In the genomic region with DNA sequence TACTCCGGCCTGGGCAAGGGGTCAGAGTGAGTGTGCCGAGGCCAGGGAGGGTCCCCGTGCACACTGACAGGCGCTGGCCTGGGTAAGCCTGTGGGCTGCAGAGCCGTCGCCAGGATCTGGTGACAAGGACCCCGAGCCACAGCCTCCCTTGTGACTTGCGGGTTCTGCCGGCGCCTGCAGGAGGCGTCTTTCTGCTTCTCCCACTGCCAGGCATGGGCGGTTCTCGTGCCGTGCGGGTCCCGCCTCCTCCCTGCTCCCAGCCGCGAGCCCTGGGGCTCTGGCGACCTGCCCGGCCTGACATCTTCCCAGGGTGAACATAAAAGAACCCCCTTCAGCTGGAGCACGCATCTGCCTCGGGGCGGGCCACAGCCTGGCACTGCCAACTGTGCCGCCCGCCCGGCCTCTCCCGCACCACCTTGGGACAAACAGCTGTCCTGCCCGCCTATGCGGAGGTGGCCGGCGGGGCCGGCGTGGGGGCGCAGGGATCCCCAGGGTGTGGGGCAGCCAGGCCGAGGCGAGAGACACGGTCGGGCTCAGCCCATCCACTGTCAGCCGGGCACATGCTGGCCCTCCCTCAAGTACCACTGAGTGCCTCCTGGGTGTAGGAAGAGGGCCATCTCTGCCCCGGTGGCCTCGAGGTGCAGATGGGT, we compare ENCODE assay signal across 8 cellular contexts. TPM values are rescaled to one million over a fixed set of nuclear protein-coding genes. Genes with fewer than 3 reads are reported as not detected.
DNase-seq lines count a peak whose midpoint lies in the region; ATAC-seq and TF ChIP-seq lines count a peak whose summit lies in the region.

No MANE protein-coding gene starts in this region.

- DNase-seq in AG04450 (ENCODE audit: low read depth, low spot score), result no peak
- peak; percentile 41 for DNase-seq in GOT3 (lab: John Stamatoyannopoulos, UW)
- peak; percentile 58 for DNase-seq in NCI-H2227 treated with DMSO at 0.1 percent for 48 hours (lab: John Stamatoyannopoulos, UW)
- peak; percentile 87 for DNase-seq in activated CD4-positive, alpha-beta T cell treated with anti-CD3 and anti-CD28 coated beads for 36 hours
- DNase-seq in chondrocyte (ENCODE audit: low spot score), result no peak
- DNase-seq in stimulated activated effector memory CD8-positive, alpha-beta T cell treated with anti-CD3 and anti-CD28 coated beads, Interleukin-12 subunit alpha, Interleukin-12 subunit beta, amount 100 ng/mL, for 72 hours (ENCODE audit: low spot score in 2 of 2), result peak in 1 of 2 donors; percentile 75
- DNase-seq in omental fat pad (ENCODE audit: low spot score), result no peak

- H3K36me3 Mint-ChIP-seq in activated CD4-positive, alpha-beta T cell treated with anti-CD3 and anti-CD28 coated beads for 36 hours (ENCODE audit: low read depth), result no peaks in the 10 kb centered on the region
- H3K36me3 Mint-ChIP-seq in chondrocyte (ENCODE audit: low read depth), result no peaks in the 10 kb centered on the region
- H3K36me3 Mint-ChIP-seq in stimulated activated effector memory CD8-positive, alpha-beta T cell treated with anti-CD3 and anti-CD28 coated beads, Interleukin-12 subunit alpha, Interleukin-12 subunit beta, amount 100 ng/mL, for 72 hours, result peaks cover 7% of the 10 kb centered on the region

- POLR2A ChIA-PET in AG04450 (lab: Yijun Ruan, JAX), result interaction anchor here (1.5 kb wide), 1 partner anchor 13 kb away, joined by 3 read pairs; no protein-coding TSS in a partner anchor
- POLR2A ChIA-PET in activated CD4-positive, alpha-beta T cell treated with anti-CD3 and anti-CD28 coated beads for 36 hours (lab: Charles Lee), result interaction anchor here (0.6 kb wide), 1 partner anchor 15 kb away, joined by 3 read pairs; no protein-coding TSS in a partner anchor

- peaks cover 19% of the 10 kb centered on the region for H3K27me3 Mint-ChIP-seq in activated CD4-positive, alpha-beta T cell treated with anti-CD3 and anti-CD28 coated beads for 36 hours
- H3K27me3 Mint-ChIP-seq in chondrocyte (ENCODE audit: low read depth), result peaks cover 10% of the 10 kb centered on the region

- peak; percentile 77 for ATAC-seq in activated CD4-positive, alpha-beta T cell treated with anti-CD3 and anti-CD28 coated beads for 36 hours
- ATAC-seq in stimulated activated effector memory CD8-positive, alpha-beta T cell treated with anti-CD3 and anti-CD28 coated beads, Interleukin-12 subunit alpha, Interleukin-12 subunit beta, amount 100 ng/mL, for 72 hours, result peak; percentile 68
- no peak for ATAC-seq in omental fat pad (ENCODE audit: low FRiP score)

- no peak overlapping the region for H3K9ac ChIP-seq in liver (ENCODE audit: low read depth in 1 of 2, low read length in 2 of 2)

- H3K9me3 Mint-ChIP-seq in activated CD4-positive, alpha-beta T cell treated with anti-CD3 and anti-CD28 coated beads for 36 hours (ENCODE audit: low read depth), result no peaks in the 10 kb centered on the region
- no peaks in the 10 kb centered on the region for H3K9me3 Mint-ChIP-seq in chondrocyte (ENCODE audit: low read depth)
- no peaks in the 10 kb centered on the region for H3K9me3 Mint-ChIP-seq in stimulated activated effector memory CD8-positive, alpha-beta T cell treated with anti-CD3 and anti-CD28 coated beads, Interleukin-12 subunit alpha, Interleukin-12 subunit beta, amount 100 ng/mL, for 72 hours

- TF ChIP-seq CTCF in AG04450 (IDR thresholded peaks at IDR 0.05; ENCODE audit: low read depth, low read length) (peak; percentile 66), chondrocyte (IDR thresholded peaks at IDR 0.05) (peak; percentile 81), liver (IDR thresholded peaks at IDR 0.05; ENCODE audit: low read depth, low read length, missing input control) (peak; percentile 21), omental fat pad (IDR thresholded peaks at IDR 0.05) (no peak)

- H3K4me1 Mint-ChIP-seq in activated CD4-positive, alpha-beta T cell treated with anti-CD3 and anti-CD28 coated beads for 36 hours, result peaks cover 3% of the 10 kb centered on the region
- H3K4me1 Mint-ChIP-seq in chondrocyte (ENCODE audit: low read depth), result peaks cover 14% of the 10 kb centered on the region
- peaks cover 12% of the 10 kb centered on the region for H3K4me1 Mint-ChIP-seq in stimulated activated effector memory CD8-positive, alpha-beta T cell treated with anti-CD3 and anti-CD28 coated beads, Interleukin-12 subunit alpha, Interleukin-12 subunit beta, amount 100 ng/mL, for 72 hours

- peaks cover 0 to 7% (median 2%) of the 10 kb centered on the region in 4 donors for H3K4me1 ChIP-seq in liver (ENCODE audit: control insufficient read depth in 4 of 4, insufficient read depth in 4 of 4, low read length in 3 of 4)

- 11% methylated on average over 41 of the region's 41 CpGs for WGBS in liver

- H3K9me3 ChIP-seq in AG04450 (ENCODE audit: control insufficient read depth, insufficient read depth, low read length) (no peaks in the 10 kb centered on the region; the same call in 1 of the 2 replicates), liver (ENCODE audit: control insufficient read depth in 4 of 4, low read length in 3 of 4) (no peaks in the 10 kb centered on the region)

- no peak overlapping the region for H3K4me3 Mint-ChIP-seq in activated CD4-positive, alpha-beta T cell treated with anti-CD3 and anti-CD28 coated beads for 36 hours
- H3K4me3 Mint-ChIP-seq in chondrocyte (ENCODE audit: unreplicated experiment), result no peak overlapping the region
- H3K4me3 Mint-ChIP-seq in stimulated activated effector memory CD8-positive, alpha-beta T cell treated with anti-CD3 and anti-CD28 coated beads, Interleukin-12 subunit alpha, Interleukin-12 subunit beta, amount 100 ng/mL, for 72 hours, result peak overlapping the region; percentile 34

- no peaks in the 10 kb centered on the region for H3K36me3 ChIP-seq in liver (ENCODE audit: control insufficient read depth in 4 of 4, insufficient read depth in 3 of 4, low read depth in 1 of 4, low read length in 3 of 4)

- CTCF ChIA-PET in AG04450 (lab: Charles Lee), result no interaction called here
- CTCF ChIA-PET in activated CD4-positive, alpha-beta T cell treated with anti-CD3 and anti-CD28 coated beads for 36 hours (lab: Charles Lee), result interaction anchor here (0.6 to 0.7 kb wide), 2 partner anchors 115 to 152 kb away, joined by 3 read pairs; no protein-coding TSS in a partner anchor

- H3K27me3 ChIP-seq in AG04450 (ENCODE audit: control insufficient read depth, insufficient read depth, low read length), result peaks cover 10% of the 10 kb centered on the region
- peaks cover 0 to 11% (median 2%) of the 10 kb centered on the region in 4 donors for H3K27me3 ChIP-seq in liver (ENCODE audit: control insufficient read depth in 4 of 4, insufficient read depth in 4 of 4, low read length in 3 of 4)

- intact Hi-C loops in activated CD4-positive, alpha-beta T cell treated with anti-CD3 and anti-CD28 coated beads for 36 hours (cut with DNase I, micrococcal nuclease), result loop anchor here (2.0 to 10.0 kb wide), 3 partner anchors 39 to 147 kb away; a partner anchor contains a TSS

- H3K27ac ChIP-seq in AG04450 (ENCODE audit: low read depth, low read length) (no peak overlapping the region), liver (ENCODE audit: low read depth in 1 of 2, low read length in 2 of 2) (no peak overlapping the region)

- H3K27ac Mint-ChIP-seq in activated CD4-positive, alpha-beta T cell treated with anti-CD3 and anti-CD28 coated beads for 36 hours, result no peak overlapping the region
- H3K27ac Mint-ChIP-seq in chondrocyte (ENCODE audit: unreplicated experiment), result peak overlapping the region; percentile 45
- no peak overlapping the region for H3K27ac Mint-ChIP-seq in stimulated activated effector memory CD8-positive, alpha-beta T cell treated with anti-CD3 and anti-CD28 coated beads, Interleukin-12 subunit alpha, Interleukin-12 subunit beta, amount 100 ng/mL, for 72 hours

- H3K4me3 ChIP-seq in AG04450 (ENCODE audit: low read depth, low read length) (no peak overlapping the region), liver (ENCODE audit: low read depth in 1 of 3, low read length in 3 of 3) (no peak overlapping the region)

- TF ChIP-seq RAD21 in liver (IDR thresholded peaks at IDR 0.05), result peak in 1 of 2 donors; percentile 54

RNA-seq across cellular contexts. Expression of a gene that starts 1.5 kb away (rescaled TPM):
- 0.33 and 0.58 TPM in 2 replicates for polyA plus RNA-seq in AG04450 (2011; rRNA removed)
- 1.2 and 2.1 TPM in 2 replicates for polyA minus RNA-seq in AG04450 (2011; rRNA and poly(A)+ RNA removed)
- under 1 TPM; 0.48 to 0.53 TPM for total RNA-seq in activated CD4-positive, alpha-beta T cell treated with anti-CD3 and anti-CD28 coated beads for 36 hours
- 6.2 to 6.8 TPM (median 6.7 TPM) in 3 replicates for total RNA-seq in chondrocyte
- under 1 TPM; 0.05 to 0.17 TPM for total RNA-seq in liver
- polyA plus RNA-seq in liver, result under 1 TPM in 1 of 2 donors, not detected in 1; 0.13 TPM
- total RNA-seq in omental fat pad, result under 1 TPM in 2 of 4 donors, not detected in 2; 0.13 to 0.56 TPM

RNA-seq across cellular contexts. Expression of a gene that starts 15.8 kb away (rescaled TPM):
- polyA plus RNA-seq in AG04450 (2011; rRNA removed) (404 and 515 TPM in 2 replicates), liver (100 to 1,000 TPM; 146 to 152 TPM)
- 165 and 222 TPM in 2 replicates for polyA minus RNA-seq in AG04450 (2011; rRNA and poly(A)+ RNA removed)
- total RNA-seq in activated CD4-positive, alpha-beta T cell treated with anti-CD3 and anti-CD28 coated beads for 36 hours, result 100 to 1,000 TPM; 165 to 175 TPM
- total RNA-seq in chondrocyte (440 to 503 TPM (median 452 TPM) in 3 replicates), liver (100 to 1,000 TPM in 1 of 2 donors, 10 to 100 TPM in 1; 80.4 to 367 TPM), omental fat pad (100 to 1,000 TPM; 331 to 521 (median 417) TPM)

RNA-seq across cellular contexts. Expression of a gene that starts 44.4 kb away (rescaled TPM):
- polyA plus RNA-seq in AG04450 (2011; rRNA removed) (not detected in 2 replicates), liver (1 to 10 TPM in 1 of 2 donors, under 1 TPM in 1; 0.28 to 1.3 TPM)
- not detected in 2 replicates for polyA minus RNA-seq in AG04450 (2011; rRNA and poly(A)+ RNA removed)
- 10 to 100 TPM; 22.5 to 25.3 TPM for total RNA-seq in activated CD4-positive, alpha-beta T cell treated with anti-CD3 and anti-CD28 coated beads for 36 hours
- total RNA-seq in chondrocyte (not detected in 3 replicates), liver (1 to 10 TPM; 1.0 to 1.1 TPM), omental fat pad (1 to 10 TPM in 2 of 4 donors, not detected in 2; 1.1 to 3.7 TPM)

RNA-seq across cellular contexts. Expression of a gene that starts 45.1 kb away (rescaled TPM):
- 15.5 and 21.1 TPM in 2 replicates for polyA plus RNA-seq in AG04450 (2011; rRNA removed)
- 40.1 and 63.1 TPM in 2 replicates for polyA minus RNA-seq in AG04450 (2011; rRNA and poly(A)+ RNA removed)
- 10 to 100 TPM; 69.0 to 77.4 TPM for total RNA-seq in activated CD4-positive, alpha-beta T cell treated with anti-CD3 and anti-CD28 coated beads for 36 hours
- total RNA-seq in chondrocyte, result 27.3 to 35.8 TPM (median 35.5 TPM) in 3 replicates
- total RNA-seq in liver, result 10 to 100 TPM; 16.0 to 33.0 TPM
- 10 to 100 TPM; 37.2 to 41.4 TPM for polyA plus RNA-seq in liver
- total RNA-seq in omental fat pad, result 10 to 100 TPM; 17.3 to 33.8 (median 30.1) TPM

RNA-seq across cellular contexts. Expression of a gene that starts 51.5 kb away (rescaled TPM):
- not detected in 2 replicates for polyA plus RNA-seq in AG04450 (2011; rRNA removed)
- not detected in 2 replicates for polyA minus RNA-seq in AG04450 (2011; rRNA and poly(A)+ RNA removed)
- total RNA-seq in activated CD4-positive, alpha-beta T cell treated with anti-CD3 and anti-CD28 coated beads for 36 hours, result not detected
- total RNA-seq in chondrocyte, result not detected in 3 replicates
- under 1 TPM in 1 of 2 donors, not detected in 1; 0.08 TPM for total RNA-seq in liver
- not detected for polyA plus RNA-seq in liver
- total RNA-seq in omental fat pad, result under 1 TPM in 1 of 4 donors, not detected in 3; 0.38 TPM

Comparison
In these comparisons a context has a peak if more than half of its experiments do, and no peak if none do; other contexts are left out.
1. DNase-seq: peak in GOT3 (single experiment), NCI-H2227 treated with DMSO at 0.1 percent for 48 hours (single experiment) and activated CD4-positive, alpha-beta T cell treated with anti-CD3 and anti-CD28 coated beads for 36 hours (single experiment); none in AG04450 (single experiment), chondrocyte (single experiment) and omental fat pad (single experiment).
2. CTCF ChIP-seq: peak in AG04450 (single experiment), chondrocyte (single experiment) and liver (single experiment); none in omental fat pad (0 of 3).
3. RNA of a gene that starts 44.4 kb away (total RNA-seq): 22.5 to 25.3 TPM in activated CD4-positive, alpha-beta T cell treated with anti-CD3 and anti-CD28 coated beads for 36 hours; 1.1 to 3.7 TPM in omental fat pad, 1.0 to 1.1 TPM in liver and not detected in chondrocyte; every median in the first group is over 4 times any median in the second.